ENCODE assay signal across 21 cellular contexts in genomic region chr6:37513155-37513554, GRCh38. TPM values are rescaled to one million over a fixed set of nuclear protein-coding genes. Genes with fewer than 3 reads are reported as not detected.
DNase-seq lines count a peak whose midpoint lies in the region; ATAC-seq and TF ChIP-seq lines count a peak whose summit lies in the region.
"Had no signal": no experiment of that assay in that cellular context is flagged by ENCODE, and none has a peak within 500 bp of the region (broad histone marks: within the 10 kb centered on the region; RNA-seq: fewer than 3 reads in every experiment).

No MANE protein-coding gene starts in this region.

- H3K27me3 Mint-ChIP-seq in CD4-positive, alpha-beta T cell, result no peaks in the 10 kb centered on the region
- no peaks in the 10 kb centered on the region for H3K27me3 Mint-ChIP-seq in activated naive CD8-positive, alpha-beta T cell treated with anti-CD3 and anti-CD28 coated beads for 36 hours
- no peaks in the 10 kb centered on the region for H3K27me3 Mint-ChIP-seq in naive thymus-derived CD4-positive, alpha-beta T cell

- no peaks in the 10 kb centered on the region for H3K9me3 Mint-ChIP-seq in CD4-positive, alpha-beta T cell
- H3K9me3 Mint-ChIP-seq in activated naive CD8-positive, alpha-beta T cell treated with anti-CD3 and anti-CD28 coated beads for 36 hours, result peaks cover 1% of the 10 kb centered on the region
- H3K9me3 Mint-ChIP-seq in naive thymus-derived CD4-positive, alpha-beta T cell, result peaks cover 0 to 4% (median 0%) of the 10 kb centered on the region in 11 donors
- H3K9me3 Mint-ChIP-seq: mesothelial cell of epicardium had no signal

- intact Hi-C loops in CD4-positive, alpha-beta T cell (cut with DNase I, micrococcal nuclease), result loop anchor here in 1 of 2 experiments (5.0 kb wide), 1 partner anchor 309 kb away; no protein-coding TSS in a partner anchor
- intact Hi-C loops in naive thymus-derived CD4-positive, alpha-beta T cell (cut with micrococcal nuclease), result loop anchor here in 1 of 2 donors (10.0 kb wide), 1 partner anchor 1068 kb away; the partner anchor contains the start of genes KCTD20 and PXT1

- TF ChIP-seq CTCF in CD4-positive, alpha-beta T cell (IDR thresholded peaks at IDR 0.05), result no peak

- H3K27ac Mint-ChIP-seq in CD4-positive, alpha-beta T cell, result peak overlapping the region; percentile 97
- peak overlapping the region; percentile 65 for H3K27ac Mint-ChIP-seq in activated naive CD8-positive, alpha-beta T cell treated with anti-CD3 and anti-CD28 coated beads for 36 hours
- H3K27ac Mint-ChIP-seq in naive thymus-derived CD4-positive, alpha-beta T cell, result peak overlapping the region; percentile 43 to 99 (median 97)
- H3K27ac Mint-ChIP-seq: mesothelial cell of epicardium had no signal

- H3K4me1 ChIP-seq in naive thymus-derived CD4-positive, alpha-beta T cell (ENCODE audit: control insufficient read depth in 2 of 2, insufficient read depth in 2 of 2, low read length in 2 of 2), result peaks cover 66 to 78% of the 10 kb centered on the region in 2 donors

- H3K4me1 Mint-ChIP-seq in CD4-positive, alpha-beta T cell (ENCODE audit: low read depth), result peaks cover 89% of the 10 kb centered on the region
- H3K4me1 Mint-ChIP-seq in activated naive CD8-positive, alpha-beta T cell treated with anti-CD3 and anti-CD28 coated beads for 36 hours, result peaks cover 68% of the 10 kb centered on the region
- H3K4me1 Mint-ChIP-seq in naive thymus-derived CD4-positive, alpha-beta T cell, result peaks cover 54 to 98% (median 93%) of the 10 kb centered on the region in 7 donors

- no peaks in the 10 kb centered on the region for H3K36me3 ChIP-seq in H7 (replicated peaks; ENCODE audit: control insufficient read depth, insufficient read depth, low read length)
- H3K36me3 ChIP-seq in naive thymus-derived CD4-positive, alpha-beta T cell (ENCODE audit: control insufficient read depth in 2 of 3, insufficient read depth in 3 of 3, low read length in 3 of 3), result no peaks in the 10 kb centered on the region
- H3K36me3 ChIP-seq: stomach had no signal

- peaks cover 7% of the 10 kb centered on the region for H3K36me3 Mint-ChIP-seq in CD4-positive, alpha-beta T cell (ENCODE audit: low read depth)
- H3K36me3 Mint-ChIP-seq in activated naive CD8-positive, alpha-beta T cell treated with anti-CD3 and anti-CD28 coated beads for 36 hours, result no peaks in the 10 kb centered on the region
- peaks cover 0 to 5% (median 0%) of the 10 kb centered on the region in 5 donors for H3K36me3 Mint-ChIP-seq in naive thymus-derived CD4-positive, alpha-beta T cell
- H3K36me3 Mint-ChIP-seq: mesothelial cell of epicardium had no signal

- H3K4me3 ChIP-seq in H7 (ENCODE audit: insufficient read depth, low read depth, low read length), result peak overlapping the region; percentile 36; the same call in 1 of the 2 replicates
- no peak overlapping the region for H3K4me3 ChIP-seq in naive thymus-derived CD4-positive, alpha-beta T cell (ENCODE audit: low read length)
- H3K4me3 ChIP-seq: stomach had no signal

- POLR2A ChIA-PET in CD4-positive, alpha-beta T cell (lab: Charles Lee), result interaction anchor here (7.2 kb wide), 1 partner anchor 9 kb away, joined by 330 read pairs; the partner anchor contains the start of gene CCDC167
- POLR2A ChIA-PET in naive thymus-derived CD4-positive, alpha-beta T cell (lab: Charles Lee), result interaction anchor here (0.6 to 12.3 kb wide), 2 partner anchors 12 to 25 kb away, joined by 3 to 376 read pairs; partner anchors contain the start of gene CCDC167

- no peak for DNase-seq in CD4-positive, alpha-beta T cell
- peak; percentile 60 for DNase-seq in H7
- no peak for DNase-seq in activated naive CD8-positive, alpha-beta T cell treated with anti-CD3 and anti-CD28 coated beads for 36 hours
- no peak for DNase-seq in naive thymus-derived CD4-positive, alpha-beta T cell
- no peak for DNase-seq in SHP77 (lab: John Stamatoyannopoulos, UW)
- DNase-seq in NCI-H1436 (lab: John Stamatoyannopoulos, UW), result no peak
- DNase-seq: activated CD4-positive, alpha-beta T cell treated with anti-CD3 and anti-CD28 coated beads for 4 hours; activated naive CD4-positive, alpha-beta T cell treated with anti-CD3 and anti-CD28 coated beads, Interleukin-2, amount 50 U/mL, for 16 hours; AML-193; foreskin keratinocyte; hypothalamus; left cardiac atrium; NCI-H146; NCI-H2227 treated with DMSO at 0.1 percent for 48 hours; NK-92 treated with Interleukin-12 subunit alpha and Interleukin-12 subunit beta, amount 100 ng/mL, for 24 hours; right cardiac atrium; stomach had no signal

- no peak for ATAC-seq in CD4-positive, alpha-beta T cell (ENCODE audit: poor library complexity)
- ATAC-seq in naive thymus-derived CD4-positive, alpha-beta T cell, result no peak
- no peak for ATAC-seq in HG02798 (IDR thresholded peaks at IDR 0.05; ENCODE audit: poor library complexity, unreplicated experiment)
- ATAC-seq: foreskin keratinocyte, left cardiac atrium, right cardiac atrium, SK-N-SH treated with all-trans-retinoic acid at 6 μM for 48 hours had no signal

- peak overlapping the region; percentile 100 for H3K27ac ChIP-seq in CD4-positive, alpha-beta T cell (ENCODE audit: low read depth, low read length)
- peak overlapping the region; percentile 97 for H3K27ac ChIP-seq in naive thymus-derived CD4-positive, alpha-beta T cell (ENCODE audit: low read depth, low read length)
- H3K27ac ChIP-seq: epithelial cell of prostate, foreskin keratinocyte, stomach had no signal

- CTCF ChIA-PET in CD4-positive, alpha-beta T cell (lab: Charles Lee), result no interaction called here
- CTCF ChIA-PET in naive thymus-derived CD4-positive, alpha-beta T cell (lab: Charles Lee), result interaction anchor here (1.6 kb wide), 1 partner anchor 9 kb away, joined by 5 read pairs; no protein-coding TSS in a partner anchor

- H3K27me3 ChIP-seq in CD4-positive, alpha-beta T cell (ENCODE audit: control insufficient read depth, insufficient read depth, low read length), result no peaks in the 10 kb centered on the region
- H3K27me3 ChIP-seq in H7 (ENCODE audit: control insufficient read depth, insufficient read depth, low read length), result peaks cover 36% of the 10 kb centered on the region
- no peaks in the 10 kb centered on the region for H3K27me3 ChIP-seq in naive thymus-derived CD4-positive, alpha-beta T cell (ENCODE audit: control insufficient read depth in 2 of 2, insufficient read depth in 2 of 2, low read length in 2 of 2)

- no peaks in the 10 kb centered on the region for H3K9me3 ChIP-seq in CD4-positive, alpha-beta T cell (ENCODE audit: control insufficient read depth, low read length)
- H3K9me3 ChIP-seq in naive thymus-derived CD4-positive, alpha-beta T cell (ENCODE audit: control insufficient read depth in 2 of 3, low read length in 3 of 3), result no peaks in the 10 kb centered on the region
- H3K9me3 ChIP-seq: stomach had no signal

- H3K4me3 Mint-ChIP-seq in CD4-positive, alpha-beta T cell, result no peak overlapping the region
- no peak overlapping the region for H3K4me3 Mint-ChIP-seq in activated naive CD8-positive, alpha-beta T cell treated with anti-CD3 and anti-CD28 coated beads for 36 hours
- H3K4me3 Mint-ChIP-seq in naive thymus-derived CD4-positive, alpha-beta T cell, result peak overlapping the region in 9 of 10 donors; percentile 11 to 82 (median 48)
- H3K4me3 Mint-ChIP-seq: mesothelial cell of epicardium had no signal

RNA-seq across cellular contexts. Expression of gene CCDC167, which starts 13.5 kb away (rescaled TPM):
- 1 to 10 TPM; 7.3 to 8.0 TPM for total RNA-seq in CD4-positive, alpha-beta T cell
- total RNA-seq in H7 (2014; rRNA removed; shearing (Covaris generic)), result 29.5 and 52.4 TPM in 2 replicates
- 10 to 100 TPM; 50.0 to 51.0 TPM for total RNA-seq in activated naive CD8-positive, alpha-beta T cell treated with anti-CD3 and anti-CD28 coated beads for 36 hours
- total RNA-seq in naive thymus-derived CD4-positive, alpha-beta T cell, result 10 to 100 TPM; 13.8 to 55.1 (median 18.0) TPM
- 10 to 100 TPM; 94.0 to 95.5 TPM for polyA plus RNA-seq in naive thymus-derived CD4-positive, alpha-beta T cell

Comparison
In these comparisons a context has a peak if more than half of its experiments do, and no peak if none do; other contexts are left out.
1. H3K4me3 Mint-ChIP-seq: peak in naive thymus-derived CD4-positive, alpha-beta T cell (9 of 10); none in CD4-positive, alpha-beta T cell (single experiment) and activated naive CD8-positive, alpha-beta T cell treated with anti-CD3 and anti-CD28 coated beads for 36 hours (single experiment).
2. Peak in every context shown above with its lines, with median percentiles within 50 percentile points of each other: H3K27ac Mint-ChIP-seq.